In genomic region chr2:158214431-158214830, GRCh38 we compare ENCODE assay signal across 1 cellular context.
A peak's percentile ranks its signal among the peaks of the same experiment; 100 is the strongest.
TF ChIP-seq lines count a peak whose summit lies in the region.

No MANE protein-coding gene starts in this region.

TF ChIP-seq in HepG2, 621 proteins besides CTCF, POLR2A, EP300 and RAD21 (continued from another document and continues in another):
- TF ChIP-seq ZNF704 (CRISPR knock-in tag; IDR thresholded peaks at IDR 0.05; ENCODE audit: borderline replicate concordance): no peak
- TF ChIP-seq ZBTB34 (CRISPR knock-in tag; IDR thresholded peaks at IDR 0.05): no peak
- no peak for TF ChIP-seq ZNF136 (CRISPR knock-in tag; IDR thresholded peaks at IDR 0.05; ENCODE audit: low read depth)
- no peak for TF ChIP-seq SATB2 (CRISPR knock-in tag; IDR thresholded peaks at IDR 0.05)
- no peak for TF ChIP-seq REST (IDR thresholded peaks at IDR 0.05; ENCODE audit: borderline replicate concordance in 1 of 2, low read depth in 1 of 2, low read length in 2 of 2)
- TF ChIP-seq PHF5A (CRISPR knock-in tag; IDR thresholded peaks at IDR 0.05; ENCODE audit: low read depth, unreplicated experiment): no peak
- TF ChIP-seq THYN1 (CRISPR knock-in tag; IDR thresholded peaks at IDR 0.05; ENCODE audit: borderline replicate concordance, low read depth): no peak
- no peak for TF ChIP-seq ZSCAN22 (CRISPR knock-in tag; IDR thresholded peaks at IDR 0.05)
- no peak for TF ChIP-seq KDM5B (CRISPR knock-in tag; IDR thresholded peaks at IDR 0.05; ENCODE audit: borderline replicate concordance)
- TF ChIP-seq RFX5 (IDR thresholded peaks at IDR 0.05; ENCODE audit: low read depth, low read length): no peak
- TF ChIP-seq ZIK1 (CRISPR knock-in tag; IDR thresholded peaks at IDR 0.05; ENCODE audit: borderline replicate concordance, low read depth): no peak
- TF ChIP-seq SIN3A (IDR thresholded peaks at IDR 0.05; ENCODE audit: borderline replicate concordance, low read depth, low read length): no peak
- no peak for TF ChIP-seq ZNF30 (CRISPR knock-in tag; IDR thresholded peaks at IDR 0.05)
- no peak for TF ChIP-seq SKIL (CRISPR knock-in tag; IDR thresholded peaks at IDR 0.05; ENCODE audit: borderline replicate concordance)
- no peak for TF ChIP-seq TRAFD1 (CRISPR knock-in tag; IDR thresholded peaks at IDR 0.05; ENCODE audit: borderline replicate concordance)
- no peak for TF ChIP-seq ZNF121 (CRISPR knock-in tag; IDR thresholded peaks at IDR 0.05)
- no peak for TF ChIP-seq BCLAF1 (IDR thresholded peaks at IDR 0.05)
- TF ChIP-seq ZNF614 (CRISPR knock-in tag; IDR thresholded peaks at IDR 0.05; ENCODE audit: borderline replicate concordance): 0 out of 2 replicates have a peak, but pooled peaks have one; percentile 50
- TF ChIP-seq ZNF225 (CRISPR knock-in tag; IDR thresholded peaks at IDR 0.05): no peak
- 0 out of 2 replicates have a peak, but pooled peaks have one; percentile 29 for TF ChIP-seq PPARG (CRISPR knock-in tag; conservative IDR thresholded peaks at IDR 0.05)
- no peak for TF ChIP-seq CBFB (CRISPR knock-in tag; IDR thresholded peaks at IDR 0.05)
- no peak for TF ChIP-seq ZNF33B (CRISPR knock-in tag; IDR thresholded peaks at IDR 0.05)
- TF ChIP-seq MXI1 (IDR thresholded peaks at IDR 0.05; ENCODE audit: borderline replicate concordance, low read depth, low read length): no peak
- peak; percentile 11 to 44; a peak in 2 of 4 replicates for TF ChIP-seq MAFK (conservative IDR thresholded peaks at IDR 0.05 in 1 of 2, IDR thresholded peaks at IDR 0.05 in 1 of 2; ENCODE audit: low read length in 2 of 2)
- no peak for TF ChIP-seq YEATS4 (CRISPR knock-in tag; IDR thresholded peaks at IDR 0.05; ENCODE audit: borderline replicate concordance)
- no peak for TF ChIP-seq TRIM22 (IDR thresholded peaks at IDR 0.05)
- no peak for TF ChIP-seq NR2C2 (CRISPR knock-in tag; IDR thresholded peaks at IDR 0.05; ENCODE audit: borderline replicate concordance)
- no peak for TF ChIP-seq POGK (CRISPR knock-in tag; conservative IDR thresholded peaks at IDR 0.05)
- no peak for TF ChIP-seq ZNF660 (CRISPR knock-in tag; IDR thresholded peaks at IDR 0.05; ENCODE audit: borderline replicate concordance, low read depth)
- no peak for TF ChIP-seq ZBTB20 (CRISPR knock-in tag; IDR thresholded peaks at IDR 0.05; ENCODE audit: borderline replicate concordance, low read depth)
- 0 out of 2 replicates have a peak, but pooled peaks have one; percentile 15 for TF ChIP-seq MED1 (CRISPR knock-in tag; IDR thresholded peaks at IDR 0.05)
- TF ChIP-seq ZSCAN21 (CRISPR knock-in tag; IDR thresholded peaks at IDR 0.05; ENCODE audit: borderline replicate concordance): no peak
- TF ChIP-seq ZNF552 (CRISPR knock-in tag; IDR thresholded peaks at IDR 0.05; ENCODE audit: borderline replicate concordance): no peak
- TF ChIP-seq CSRNP2 (CRISPR knock-in tag; conservative IDR thresholded peaks at IDR 0.05; ENCODE audit: low read depth): no peak
- TF ChIP-seq NR3C1 (CRISPR knock-in tag; IDR thresholded peaks at IDR 0.05): no peak
- no peak for TF ChIP-seq SNAPC5 (CRISPR knock-in tag; IDR thresholded peaks at IDR 0.05; ENCODE audit: borderline replicate concordance)
- no peak for TF ChIP-seq HOXA5 (CRISPR knock-in tag; IDR thresholded peaks at IDR 0.05)
- no peak for TF ChIP-seq ZBTB43 (CRISPR knock-in tag; conservative IDR thresholded peaks at IDR 0.05)
- no peak for TF ChIP-seq ISL2 (CRISPR knock-in tag; IDR thresholded peaks at IDR 0.05)
- TF ChIP-seq HIVEP1 (CRISPR knock-in tag; IDR thresholded peaks at IDR 0.05): no peak
